ENCODE assay signal across 8 cellular contexts in genomic region chr12:105279460-105280056, GRCh38. TPM values are rescaled to one million over a fixed set of nuclear protein-coding genes. Genes with fewer than 3 reads are reported as not detected.
DNase-seq lines count a peak whose midpoint lies in the region; ATAC-seq and TF ChIP-seq lines count a peak whose summit lies in the region.

No MANE protein-coding gene starts in this region.

- 77 to 81% methylated on average over 6 of the region's 6 CpGs for WGBS in lung, 2 donors

- no peak overlapping the region for H3K4me3 Mint-ChIP-seq in CD14-positive monocyte

- H3K27me3 Mint-ChIP-seq in CD14-positive monocyte (ENCODE audit: low read depth in 3 of 3) = peaks cover 0 to 5% (median 3%) of the 10 kb centered on the region in 3 donors

- no peak overlapping the region for H3K27ac Mint-ChIP-seq in CD14-positive monocyte

- H3K9me3 Mint-ChIP-seq in CD14-positive monocyte = no peaks in the 10 kb centered on the region

- ATAC-seq in lung (ENCODE audit: insufficient read depth, low FRiP score) (no peak), HG03521 (IDR thresholded peaks at IDR 0.05; ENCODE audit: unreplicated experiment) (no peak)

- no peaks in the 10 kb centered on the region for H3K36me3 Mint-ChIP-seq in CD14-positive monocyte

- no peak overlapping the region for H3K27ac ChIP-seq in lung (ENCODE audit: low read depth in 1 of 2, low read length in 1 of 2)

- H3K36me3 ChIP-seq in HAP-1 (replicated peaks) (no peaks in the 10 kb centered on the region), lung (ENCODE audit: control insufficient read depth in 2 of 2, insufficient read depth in 2 of 2, low read length in 2 of 2) (no peaks in the 10 kb centered on the region)

- H3K9me3 ChIP-seq in HAP-1 (no peaks in the 10 kb centered on the region), lung (ENCODE audit: control insufficient read depth in 2 of 2, insufficient read depth in 1 of 2, low read length in 1 of 2) (peaks cover 0 to 4% of the 10 kb centered on the region in 2 donors)

- peaks cover 5% of the 10 kb centered on the region for H3K4me1 Mint-ChIP-seq in CD14-positive monocyte

- intact Hi-C loops in CD14-positive monocyte (cut with micrococcal nuclease) = no loop called here

- H3K4me1 ChIP-seq in HAP-1 (peaks cover 15% of the 10 kb centered on the region), lung (ENCODE audit: control insufficient read depth in 2 of 2, insufficient read depth in 2 of 2, low read length in 2 of 2) (no peaks in the 10 kb centered on the region)

- no peak for DNase-seq in CD14-positive monocyte (ENCODE audit: low spot score)
- DNase-seq in HAP-1 (ENCODE audit: low spot score in 2 of 2) = peak; percentile 18 to 60
- peak in 3 of 5 donors; percentile 12 to 55 (median 15) for DNase-seq in T-helper 1 cell
- peak; percentile 52 to 68 for DNase-seq in cardiac fibroblast (ENCODE audit: low read depth in 2 of 2)
- no peak for DNase-seq in lung (ENCODE audit: low spot score)
- DNase-seq in stimulated activated naive CD4-positive, alpha-beta T cell treated with Interleukin-2 at 50 U/mL for 16 hours (lab: John Stamatoyannopoulos, UW) = peak; percentile 3
- DNase-seq in NCI-H226 = no peak

- H3K4me3 ChIP-seq in HAP-1 (no peak overlapping the region), cardiac fibroblast (replicated peaks in 1 of 2; ENCODE audit: low read depth in 2 of 2, low read length in 2 of 2) (no peak overlapping the region), lung (no peak overlapping the region)

- TF ChIP-seq CTCF in CD14-positive monocyte (IDR thresholded peaks at IDR 0.05) (peak; percentile 85), cardiac fibroblast (IDR thresholded peaks at IDR 0.05; ENCODE audit: low read depth, low read length) (peak; percentile 74), lung (IDR thresholded peaks at IDR 0.05; ENCODE audit: control extremely low read depth, extremely low read depth) (peak; percentile 29)

- in situ Hi-C loops in HAP-1 (cut with MboI; ENCODE audit: low sequenced_read_pairs) = no loop called here

- H3K27me3 ChIP-seq in HAP-1 (ENCODE audit: low read depth) = no peaks in the 10 kb centered on the region
- no peaks in the 10 kb centered on the region for H3K27me3 ChIP-seq in lung (ENCODE audit: control insufficient read depth, insufficient read depth)

RNA-seq across cellular contexts. Expression of gene APPL2, which starts 43.6 kb away (rescaled TPM):
- polyA plus RNA-seq in CD14-positive monocyte (1 to 10 TPM; 6.4 to 9.0 TPM), lung (10 to 100 TPM; 11.8 to 17.1 TPM)
- 10 to 100 TPM; 35.9 to 89.5 TPM for total RNA-seq in lung

RNA-seq across cellular contexts. Expression of gene C12orf75, which starts 50.9 kb away (rescaled TPM):
- polyA plus RNA-seq in CD14-positive monocyte (under 1 TPM; 0.73 TPM), lung (10 to 100 TPM in 1 of 2 donors, 1 to 10 TPM in 1; 7.0 to 16.2 TPM)
- total RNA-seq in lung = 10 to 100 TPM; 18.2 to 26.7 TPM

Comparison
In these comparisons a context has a peak if more than half of its experiments do, and no peak if none do; other contexts are left out.
1. DNase-seq: peak in HAP-1 (2 of 2), T-helper 1 cell (3 of 5), cardiac fibroblast (2 of 2) and stimulated activated naive CD4-positive, alpha-beta T cell treated with Interleukin-2 at 50 U/mL for 16 hours (single experiment); none in CD14-positive monocyte (single experiment), lung (single experiment) and NCI-H226 (single experiment).
2. CTCF ChIP-seq: peak in every context shown above with its lines; median percentile 85 in CD14-positive monocyte; 74 in cardiac fibroblast; 29 in lung.
3. RNA of gene C12orf75, which starts 50.9 kb away (polyA plus RNA-seq): 7.0 to 16.2 TPM in lung; 0.73 TPM in CD14-positive monocyte; every median in the first group is over 4 times any median in the second.